ENCODE assay signal across 20 cellular contexts in the genomic region with DNA sequence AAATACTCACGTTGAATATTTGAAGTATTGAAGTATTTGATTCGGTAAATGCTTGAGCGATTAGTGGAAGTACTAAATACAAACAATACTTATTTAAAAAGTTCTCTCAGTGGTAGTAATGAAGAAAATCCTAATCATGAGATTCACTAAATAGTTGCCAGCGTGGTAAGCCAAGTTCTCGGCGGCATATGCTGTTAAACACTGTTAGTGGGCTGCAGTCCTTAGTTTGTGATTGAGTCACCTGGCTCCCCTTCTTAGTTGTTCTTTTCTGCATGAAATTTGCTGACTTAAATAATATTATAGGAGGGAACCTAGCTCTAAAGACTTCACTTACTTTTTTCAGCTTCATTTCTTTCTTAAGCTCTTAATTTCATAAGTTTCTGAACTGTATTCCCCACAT.
"Had no signal": no experiment of that assay in that cellular context is flagged by ENCODE, and none has a peak within 500 bp of the region (broad histone marks: within the 10 kb centered on the region; RNA-seq: fewer than 3 reads in every experiment).

No MANE protein-coding gene starts in this region.

- ATAC-seq: activated naive CD8-positive, alpha-beta T cell treated with anti-CD3 and anti-CD28 coated beads, Interleukin-2, amount 50 U/mL, for 24 hours; activated T-helper 17 cell treated with anti-CD3 and anti-CD28 coated beads, Interleukin-2, amount 50 U/mL, for 72 hours; heart right ventricle had no signal

- H3K4me3 Mint-ChIP-seq: activated naive CD8-positive, alpha-beta T cell treated with anti-CD3 and anti-CD28 coated beads, Interleukin-2, amount 50 U/mL, for 24 hours; activated T-helper 17 cell treated with anti-CD3 and anti-CD28 coated beads, Interleukin-2, amount 50 U/mL, for 72 hours had no signal

- DNase-seq: activated CD4-positive, alpha-beta T cell treated with anti-CD3 and anti-CD28 coated beads for 1 hour; activated CD4-positive, alpha-beta T cell treated with anti-CD3 and anti-CD28 coated beads, Interleukin-2, amount 50 U/mL, for 4 hours; activated naive CD4-positive, alpha-beta T cell treated with Interleukin-2 at 50 U/mL for 16 hours; activated naive CD8-positive, alpha-beta T cell treated with anti-CD3 and anti-CD28 coated beads, Interleukin-2, amount 50 U/mL, for 24 hours; activated T-cell treated with anti-CD3 and anti-CD28 coated beads, Interleukin-2, amount 50 U/mL, for 1 hour; heart right ventricle; kidney glomerular epithelial cell; left ventricle myocardium inferior; mammary epithelial cell; midbrain; occipital lobe; posterior cingulate gyrus; stimulated activated CD4-positive, alpha-beta T cell treated with anti-CD3 and anti-CD28 coated beads, Interleukin-12 subunit alpha, Interleukin-12 subunit beta, amount 100 ng/mL, for 4 hours; stimulated activated CD4-positive, alpha-beta T cell treated with anti-CD3 and anti-CD28 coated beads, Interleukin-1b, Interleukin-23, amount 100 ng/mL, for 48 hours; stimulated activated naive CD8-positive, alpha-beta T cell treated with anti-CD3 and anti-CD28 coated beads, Interleukin-15, Interleukin-2, amounts not matched to agents 100 U/mL and 50 U/mL, for 24 hours; SW 1271; tibial artery; uterus; WERI-Rb-1 had no signal

- H3K27me3 ChIP-seq: heart right ventricle, tibial artery, uterus had no signal

- H3K27ac Mint-ChIP-seq: activated naive CD8-positive, alpha-beta T cell treated with anti-CD3 and anti-CD28 coated beads, Interleukin-2, amount 50 U/mL, for 24 hours; activated T-helper 17 cell treated with anti-CD3 and anti-CD28 coated beads, Interleukin-2, amount 50 U/mL, for 72 hours had no signal

- H3K4me3 ChIP-seq: heart right ventricle, left ventricle myocardium inferior, tibial artery, uterus had no signal

- H3K27me3 Mint-ChIP-seq: activated naive CD8-positive, alpha-beta T cell treated with anti-CD3 and anti-CD28 coated beads, Interleukin-2, amount 50 U/mL, for 24 hours; activated T-helper 17 cell treated with anti-CD3 and anti-CD28 coated beads, Interleukin-2, amount 50 U/mL, for 72 hours had no signal

- H3K36me3 ChIP-seq: heart right ventricle, left ventricle myocardium inferior, tibial artery, uterus, WERI-Rb-1 had no signal

- H3K9me3 Mint-ChIP-seq: activated naive CD8-positive, alpha-beta T cell treated with anti-CD3 and anti-CD28 coated beads, Interleukin-2, amount 50 U/mL, for 24 hours; activated T-helper 17 cell treated with anti-CD3 and anti-CD28 coated beads, Interleukin-2, amount 50 U/mL, for 72 hours had no signal

- H3K9me3 ChIP-seq: heart right ventricle, left ventricle myocardium inferior, tibial artery, uterus had no signal

- H3K4me1 ChIP-seq: uterus had no signal

- H3K27ac ChIP-seq: heart right ventricle, left ventricle myocardium inferior, tibial artery, uterus, WERI-Rb-1 had no signal
